In genomic region chr2:232458661-232459418, GRCh38 we compare ENCODE assay signal across 38 cellular contexts. TPM values are rescaled to one million over a fixed set of nuclear protein-coding genes. Genes with fewer than 3 reads are reported as not detected.
DNase-seq lines count a peak whose midpoint lies in the region; ATAC-seq and TF ChIP-seq lines count a peak whose summit lies in the region.
"Had no signal": no experiment of that assay in that cellular context is flagged by ENCODE, and none has a peak within 500 bp of the region (broad histone marks: within the 10 kb centered on the region; RNA-seq: fewer than 3 reads in every experiment).

No MANE protein-coding gene starts in this region.

- H2AFZ ChIP-seq in IMR-90 (replicated peaks; ENCODE audit: low read length, poor library complexity) = peak overlapping the region; percentile 63
- H2AFZ ChIP-seq: GM23248 had no signal

- no peak overlapping the region for H3K14ac ChIP-seq in IMR-90 (replicated peaks; ENCODE audit: low read depth, low read length)

- H3K4me1 Mint-ChIP-seq in activated T-cell treated with anti-CD3 and anti-CD28 coated beads, Interleukin-2, amount 50 U/mL, for 24 hours (ENCODE audit: low read depth) = no peaks in the 10 kb centered on the region
- no peaks in the 10 kb centered on the region for H3K4me1 Mint-ChIP-seq in activated T-cell treated with anti-CD3 and anti-CD28 coated beads, Interleukin-2, amount 50 U/mL, for 72 hours (ENCODE audit: low read depth)
- H3K4me1 Mint-ChIP-seq: activated CD4-positive, alpha-beta T cell treated with anti-CD3 and anti-CD28 coated beads, Interleukin-2, amount 10 ng/mL, durations not matched to agents 24 days and 14 days; activated naive CD8-positive, alpha-beta T cell treated with anti-CD3 and anti-CD28 coated beads, Interleukin-2, amount 50 U/mL, for 24 hours had no signal

- peak; percentile 9 for DNase-seq in activated T-cell treated with anti-CD3 and anti-CD28 coated beads, Interleukin-2, amount 50 U/mL, for 24 hours
- no peak for DNase-seq in activated T-cell treated with anti-CD3 and anti-CD28 coated beads, Interleukin-2, amount 50 U/mL, for 72 hours
- DNase-seq in IMR-90 (no peak), lower lobe of right lung (peak; percentile 38), suprapubic skin (ENCODE audit: low spot score in 2 of 2) (peak; percentile 20 to 68), cerebellum (ENCODE audit: low spot score) (no peak)
- DNase-seq: activated CD4-positive, alpha-beta T cell treated with anti-CD3 and anti-CD28 coated beads, Interleukin-2, amount 10 ng/mL, durations not matched to agents 24 days and 14 days; activated gamma-delta T cell treated with Interleukin-2 at 50 U/mL for 16 hours; activated naive CD8-positive, alpha-beta T cell treated with anti-CD3 and anti-CD28 coated beads, Interleukin-2, amount 50 U/mL, for 24 hours; activated T-cell treated with anti-CD3 and anti-CD28 coated beads, Interleukin-2, amount 50 U/mL, for 1 hour; COR-L47; foreskin keratinocyte; GM23248; KBM-7; NCI-H1092 treated with DMSO at 0.1 percent for 48 hours; NCI-H1694 treated with DMSO at 0.1 percent for 48 hours; nephron progenitor cell; SJCRH30; stimulated activated CD4-positive, alpha-beta T cell treated with anti-CD3 and anti-CD28 coated beads, Interleukin-2, amount 100 ng/mL, for 24 hours; stomach; T1000 had no signal

- H3K4me1 ChIP-seq in IMR-90 (ENCODE audit: control insufficient read depth, insufficient read depth, low read length) (no peaks in the 10 kb centered on the region), lower lobe of right lung (no peaks in the 10 kb centered on the region), suprapubic skin (no peaks in the 10 kb centered on the region)
- H3K4me1 ChIP-seq: esophagus muscularis mucosa, foreskin keratinocyte, pancreas, SJCRH30, stomach, tibial artery had no signal

- no peaks in the 10 kb centered on the region for H4K20me1 ChIP-seq in IMR-90 (ENCODE audit: insufficient read depth, low read length)

- H2BK15ac ChIP-seq in IMR-90 (ENCODE audit: low read depth, low read length) = no peak overlapping the region

- TF ChIP-seq POLR2A in IMR-90 (IDR thresholded peaks at IDR 0.05; ENCODE audit: low read depth, low read length) (no peak), suprapubic skin (IDR thresholded peaks at IDR 0.05) (no peak)

- H3K27ac Mint-ChIP-seq in activated T-cell treated with anti-CD3 and anti-CD28 coated beads, Interleukin-2, amount 50 U/mL, for 24 hours = no peak overlapping the region
- no peak overlapping the region for H3K27ac Mint-ChIP-seq in activated T-cell treated with anti-CD3 and anti-CD28 coated beads, Interleukin-2, amount 50 U/mL, for 72 hours
- H3K27ac Mint-ChIP-seq: activated CD4-positive, alpha-beta T cell treated with anti-CD3 and anti-CD28 coated beads, Interleukin-2, amount 10 ng/mL, durations not matched to agents 24 days and 14 days; activated naive CD8-positive, alpha-beta T cell treated with anti-CD3 and anti-CD28 coated beads, Interleukin-2, amount 50 U/mL, for 24 hours; nephron progenitor cell had no signal

- no peak overlapping the region for H3K56ac ChIP-seq in IMR-90 (ENCODE audit: extremely low read depth, insufficient read depth, low read length)

- no peaks in the 10 kb centered on the region for H3K36me3 Mint-ChIP-seq in activated T-cell treated with anti-CD3 and anti-CD28 coated beads, Interleukin-2, amount 50 U/mL, for 24 hours (ENCODE audit: low read depth)
- no peaks in the 10 kb centered on the region for H3K36me3 Mint-ChIP-seq in activated T-cell treated with anti-CD3 and anti-CD28 coated beads, Interleukin-2, amount 50 U/mL, for 72 hours (ENCODE audit: insufficient read depth in 2 of 2)

- H3K23ac ChIP-seq in IMR-90 (ENCODE audit: low read depth, low read length) = no peak overlapping the region

- dilution Hi-C loops in IMR-90 (cut with HindIII; ENCODE audit: low sequenced_read_pairs, unreplicated experiment) = no loop called here

- H4K8ac ChIP-seq in IMR-90 (ENCODE audit: low read depth in 2 of 2, low read length in 2 of 2) = no peak overlapping the region

- in situ Hi-C loops in IMR-90 (cut with MboI; ENCODE audit: low sequenced_read_pairs) = no loop called here

- H4K5ac ChIP-seq in IMR-90 (ENCODE audit: low read depth, low read length) = no peak overlapping the region

- POLR2A ChIA-PET in IMR-90 (lab: Charles Lee; ENCODE audit: unreplicated experiment) = no interaction called here

- H3K4me3 ChIP-seq in IMR-90 (ENCODE audit: insufficient read depth, low read depth, low read length) (no peak overlapping the region), lower lobe of right lung (no peak overlapping the region), suprapubic skin (no peak overlapping the region)
- H3K4me3 ChIP-seq: cardiac muscle cell, esophagus muscularis mucosa, GM23248, lung, pancreas, SJCRH30, stomach, tibial artery had no signal

- intact Hi-C loops in IMR-90 (cut with micrococcal nuclease) (no loop called here), lower lobe of right lung (cut with DNase I) (no loop called here)

- no peak overlapping the region for H3K4me3 Mint-ChIP-seq in activated T-cell treated with anti-CD3 and anti-CD28 coated beads, Interleukin-2, amount 50 U/mL, for 24 hours
- no peak overlapping the region for H3K4me3 Mint-ChIP-seq in activated T-cell treated with anti-CD3 and anti-CD28 coated beads, Interleukin-2, amount 50 U/mL, for 72 hours
- H3K4me3 Mint-ChIP-seq: activated CD4-positive, alpha-beta T cell treated with anti-CD3 and anti-CD28 coated beads, Interleukin-2, amount 10 ng/mL, durations not matched to agents 24 days and 14 days; activated naive CD8-positive, alpha-beta T cell treated with anti-CD3 and anti-CD28 coated beads, Interleukin-2, amount 50 U/mL, for 24 hours; nephron progenitor cell had no signal

- no peak overlapping the region for H3K4ac ChIP-seq in IMR-90 (ENCODE audit: low read depth, low read length)

- no peak overlapping the region for H3K18ac ChIP-seq in IMR-90 (ENCODE audit: low read depth, low read length)

- no peaks in the 10 kb centered on the region for H3K9me1 ChIP-seq in IMR-90 (ENCODE audit: insufficient read depth, low read length)

- TF ChIP-seq EP300 in suprapubic skin (IDR thresholded peaks at IDR 0.05) = no peak

- no peak overlapping the region for H3K4me2 ChIP-seq in IMR-90 (ENCODE audit: low read depth, low read length)

- no peak for TF ChIP-seq RAD21 in IMR-90 (IDR thresholded peaks at IDR 0.05; ENCODE audit: low read length)

- H3K27me3 ChIP-seq in IMR-90 (ENCODE audit: control insufficient read depth, insufficient read depth, low read length) (peaks cover 27% of the 10 kb centered on the region; the same call in 1 of the 2 replicates), lower lobe of right lung (ENCODE audit: low read depth) (peaks cover 26% of the 10 kb centered on the region), suprapubic skin (peaks cover 49% of the 10 kb centered on the region)
- H3K27me3 ChIP-seq: pancreas had no signal

- H2AK9ac ChIP-seq in IMR-90 (replicated peaks; ENCODE audit: low read depth, low read length, poor library complexity) = no peak overlapping the region

- H2BK20ac ChIP-seq in IMR-90 (ENCODE audit: low read depth, low read length) = no peak overlapping the region

- no peak for ATAC-seq in activated T-cell treated with anti-CD3 and anti-CD28 coated beads, Interleukin-2, amount 50 U/mL, for 72 hours (replicated peaks in 1 of 2)
- no peak for ATAC-seq in IMR-90 (ENCODE audit: low read depth)
- ATAC-seq in lower lobe of right lung = no peak
- ATAC-seq in GM18907 (IDR thresholded peaks at IDR 0.05; ENCODE audit: unreplicated experiment) = no peak
- ATAC-seq in GM18867 (IDR thresholded peaks at IDR 0.05; ENCODE audit: unreplicated experiment) = no peak
- ATAC-seq: activated naive CD8-positive, alpha-beta T cell treated with anti-CD3 and anti-CD28 coated beads, Interleukin-2, amount 50 U/mL, for 24 hours; foreskin keratinocyte; pancreas had no signal

- H4K91ac ChIP-seq in IMR-90 (ENCODE audit: insufficient read depth, low read depth, low read length) = no peak overlapping the region

- H2BK5ac ChIP-seq in IMR-90 (ENCODE audit: low read depth, low read length, poor library complexity, severe bottlenecking) = no peak overlapping the region

- H3K9me3 ChIP-seq in IMR-90 (ENCODE audit: control insufficient read depth, insufficient read depth, low read length) (no peaks in the 10 kb centered on the region), lower lobe of right lung (no peaks in the 10 kb centered on the region), suprapubic skin (no peaks in the 10 kb centered on the region)
- H3K9me3 ChIP-seq: esophagus muscularis mucosa, pancreas, SJCRH30, stomach, tibial artery had no signal

- H3K36me3 ChIP-seq in IMR-90 (ENCODE audit: control insufficient read depth, insufficient read depth, low read length) (no peaks in the 10 kb centered on the region), lower lobe of right lung (no peaks in the 10 kb centered on the region), suprapubic skin (no peaks in the 10 kb centered on the region)
- H3K36me3 ChIP-seq: cardiac muscle cell, esophagus muscularis mucosa, pancreas, SJCRH30, stomach, tibial artery had no signal

- H3K27me3 Mint-ChIP-seq in activated T-cell treated with anti-CD3 and anti-CD28 coated beads, Interleukin-2, amount 50 U/mL, for 24 hours = peaks cover 31% of the 10 kb centered on the region
- peaks cover 20% of the 10 kb centered on the region for H3K27me3 Mint-ChIP-seq in activated T-cell treated with anti-CD3 and anti-CD28 coated beads, Interleukin-2, amount 50 U/mL, for 72 hours (ENCODE audit: low read depth)

- H3K9ac ChIP-seq in IMR-90 (ENCODE audit: low read depth, low read length) = no peak overlapping the region
- H3K9ac ChIP-seq: GM23248 had no signal

- H2AK5ac ChIP-seq in IMR-90 (ENCODE audit: low read depth, low read length) = no peak overlapping the region

- no peak for TF ChIP-seq CTCF in IMR-90 (conservative IDR thresholded peaks at IDR 0.05; ENCODE audit: low read depth, low read length)
- no peak for TF ChIP-seq CTCF in lower lobe of right lung (IDR thresholded peaks at IDR 0.05)
- no peak for TF ChIP-seq CTCF in suprapubic skin (IDR thresholded peaks at IDR 0.05)

- BruUV-seq in IMR-90 (replicated peaks; lab: Mats Ljungman, UMichigan) = no TSS peak

- no peak overlapping the region for H2BK120ac ChIP-seq in IMR-90 (ENCODE audit: low read depth, low read length)

- H3K9me3 Mint-ChIP-seq in activated T-cell treated with anti-CD3 and anti-CD28 coated beads, Interleukin-2, amount 50 U/mL, for 24 hours = no peaks in the 10 kb centered on the region
- H3K9me3 Mint-ChIP-seq in activated T-cell treated with anti-CD3 and anti-CD28 coated beads, Interleukin-2, amount 50 U/mL, for 72 hours = no peaks in the 10 kb centered on the region
- H3K9me3 Mint-ChIP-seq: activated CD4-positive, alpha-beta T cell treated with anti-CD3 and anti-CD28 coated beads, Interleukin-2, amount 10 ng/mL, durations not matched to agents 24 days and 14 days; activated naive CD8-positive, alpha-beta T cell treated with anti-CD3 and anti-CD28 coated beads, Interleukin-2, amount 50 U/mL, for 24 hours; nephron progenitor cell had no signal

- CTCF ChIA-PET in IMR-90 (lab: Yijun Ruan, JAX) = no interaction called here

- WGBS in IMR-90 (ENCODE audit: extremely low coverage in 2 of 2, insufficient read length in 1 of 2), 2 experiments = 62% methylated on average over 18 of the region's 56 CpGs; no CpG with 5 or more reads in 1 of the 2 experiments
- WGBS in suprapubic skin = 78% methylated on average over 18 of the region's 56 CpGs

- H3K79me1 ChIP-seq in IMR-90 (ENCODE audit: low read depth in 1 of 2, low read length in 2 of 2) = no peaks in the 10 kb centered on the region

- no peak overlapping the region for H3K27ac ChIP-seq in IMR-90 (ENCODE audit: insufficient read depth, low read length)
- H3K27ac ChIP-seq in lower lobe of right lung = no peak overlapping the region
- no peak overlapping the region for H3K27ac ChIP-seq in suprapubic skin
- H3K27ac ChIP-seq: C4-2B, cardiac muscle cell, esophagus muscularis mucosa, foreskin keratinocyte, GM23248, pancreas, SJCRH30, stomach, tibial artery had no signal

RNA-seq across cellular contexts. Expression of gene ALPI, which starts 2.9 kb away (rescaled TPM):
- total RNA-seq in activated T-cell treated with anti-CD3 and anti-CD28 coated beads, Interleukin-2, amount 50 U/mL, for 72 hours = not detected
- total RNA-seq in IMR-90 (2012; rRNA removed) (not detected in 2 replicates), lower lobe of right lung (not detected), suprapubic skin (not detected), cerebellum (not detected)
- not detected in 2 replicates for polyA plus RNA-seq in IMR-90 (2012; rRNA removed)
- not detected in 2 replicates for polyA plus RNA-seq in IMR-90 (2012; cell fraction: cytosol; rRNA removed)
- not detected in 2 replicates for polyA plus RNA-seq in IMR-90 (2012; cell fraction: nucleus; rRNA removed; ENCODE audit: low replicate concordance)
- total RNA-seq: A172; activated CD4-positive, alpha-beta T cell treated with anti-CD3 and anti-CD28 coated beads, Interleukin-2, amount 10 ng/mL, durations not matched to agents 24 days and 14 days; activated CD8-positive, alpha-beta memory T cell treated with anti-CD3 and anti-CD28 coated beads for 36 hours; astrocyte; cardiac muscle cell; foreskin keratinocyte; GM23248; HT1080; lung; M059J; NCI-H460; pancreas; RPMI7951; SJCRH30 had no signal
- polyA plus RNA-seq: cardiac muscle cell, foreskin keratinocyte, GM23248, keratinocyte, lung, pancreas, stomach had no signal

RNA-seq across cellular contexts. Expression of gene ECEL1, which starts 28.8 kb away (rescaled TPM):
- total RNA-seq in activated T-cell treated with anti-CD3 and anti-CD28 coated beads, Interleukin-2, amount 50 U/mL, for 72 hours = 1 to 10 TPM; 1.8 to 2.5 TPM
- total RNA-seq in IMR-90 (2012; rRNA removed) = not detected in 2 replicates
- polyA plus RNA-seq in IMR-90 (2012; rRNA removed) = not detected in 2 replicates
- polyA plus RNA-seq in IMR-90 (2012; cell fraction: cytosol; rRNA removed) = not detected in 2 replicates
- not detected in 2 replicates for polyA plus RNA-seq in IMR-90 (2012; cell fraction: nucleus; rRNA removed; ENCODE audit: low replicate concordance)
- total RNA-seq in lower lobe of right lung = 1.0 TPM
- under 1 TPM in 2 of 4 donors, not detected in 2; 0.68 to 0.83 TPM for total RNA-seq in suprapubic skin
- total RNA-seq in cerebellum = 6.5 TPM
- total RNA-seq: A172, foreskin keratinocyte, HT1080, M059J, RPMI7951, SJCRH30 had no signal
- polyA plus RNA-seq: foreskin keratinocyte, GM23248, keratinocyte had no signal

RNA-seq across cellular contexts. Expression of gene ALPG, which starts 52.2 kb away (rescaled TPM):
- total RNA-seq in activated T-cell treated with anti-CD3 and anti-CD28 coated beads, Interleukin-2, amount 50 U/mL, for 72 hours = not detected
- total RNA-seq in IMR-90 (2012; rRNA removed) = not detected in 2 replicates
- not detected in 2 replicates for polyA plus RNA-seq in IMR-90 (2012; rRNA removed)
- polyA plus RNA-seq in IMR-90 (2012; cell fraction: cytosol; rRNA removed) = not detected in 2 replicates
- polyA plus RNA-seq in IMR-90 (2012; cell fraction: nucleus; rRNA removed; ENCODE audit: low replicate concordance) = not detected in 2 replicates
- total RNA-seq in lower lobe of right lung = 0.53 TPM
- total RNA-seq in suprapubic skin = not detected
- total RNA-seq in cerebellum = not detected
- total RNA-seq: A172; activated CD4-positive, alpha-beta T cell treated with anti-CD3 and anti-CD28 coated beads, Interleukin-2, amount 10 ng/mL, durations not matched to agents 24 days and 14 days; activated CD8-positive, alpha-beta memory T cell treated with anti-CD3 and anti-CD28 coated beads for 36 hours; cardiac muscle cell; esophagus muscularis mucosa; foreskin keratinocyte; GM23248; HT1080; M059J; mucosa of gallbladder; NCI-H460; pancreas; RPMI7951; SJCRH30; stomach had no signal
- polyA plus RNA-seq: cardiac muscle cell, foreskin keratinocyte, GM23248, keratinocyte, pancreas, stomach had no signal

Comparison
In these comparisons a context has a peak if more than half of its experiments do, and no peak if none do; other contexts are left out.
1. DNase-seq: peak in activated T-cell treated with anti-CD3 and anti-CD28 coated beads, Interleukin-2, amount 50 U/mL, for 24 hours (single experiment), lower lobe of right lung (single experiment) and suprapubic skin (2 of 2); none in activated T-cell treated with anti-CD3 and anti-CD28 coated beads, Interleukin-2, amount 50 U/mL, for 72 hours (0 of 2), IMR-90 (single experiment) and cerebellum (single experiment).